ENCODE assay signal across 10 cellular contexts in the genomic region with DNA sequence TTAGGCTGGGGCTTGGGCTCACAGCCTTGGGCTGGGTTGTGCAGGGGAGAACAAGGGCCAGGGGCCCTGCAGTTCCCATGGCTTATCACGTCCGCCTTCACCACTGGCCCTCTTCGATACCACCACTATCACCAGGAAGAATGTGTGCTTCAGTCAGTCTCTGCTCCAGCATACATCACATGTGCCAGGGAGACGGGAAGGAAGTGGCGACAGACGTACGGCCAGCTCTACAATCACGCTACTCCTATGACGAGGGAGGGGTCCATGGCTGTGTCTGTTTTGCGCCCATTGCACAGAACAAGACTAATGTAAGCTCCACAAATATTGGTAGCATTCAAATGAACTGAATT.
A peak's percentile ranks its signal among the peaks of the same experiment; 100 is the strongest.
DNase-seq lines count a peak whose midpoint lies in the region; ATAC-seq and TF ChIP-seq lines count a peak whose summit lies in the region.
"Had no signal": no experiment of that assay in that cellular context is flagged by ENCODE, and none has a peak within 500 bp of the region (broad histone marks: within the 10 kb centered on the region; RNA-seq: fewer than 3 reads in every experiment).

No MANE protein-coding gene starts in this region.

- no peaks in the 10 kb centered on the region for H3K9me3 ChIP-seq in thoracic aorta
- H3K9me3 ChIP-seq: right lobe of liver had no signal

- H4K20me1 ChIP-seq in KMS-11 (ENCODE audit: insufficient read depth): no peaks in the 10 kb centered on the region

- H3K9ac ChIP-seq in KMS-11: peak overlapping the region; percentile 49; the same call in 1 of the 2 replicates

- TF ChIP-seq CTCF in KMS-11 (conservative IDR thresholded peaks at IDR 0.05; ENCODE audit: low read depth, low read length): no peak
- TF ChIP-seq CTCF in brain microvascular endothelial cell (IDR thresholded peaks at IDR 0.05; ENCODE audit: low read depth, low read length, missing control alignments): no peak
- TF ChIP-seq CTCF in thoracic aorta (IDR thresholded peaks at IDR 0.05): no peak

- DNase-seq in brain microvascular endothelial cell (no peak), lung microvascular endothelial cell (ENCODE audit: low read depth in 2 of 2) (peak; percentile 68 to 76), thoracic aorta (ENCODE audit: low spot score) (no peak), nucleus accumbens (lab: John Stamatoyannopoulos, UW) (no peak), head of caudate nucleus (no peak)
- DNase-seq in stimulated activated CD4-positive, alpha-beta T cell treated with anti-CD3 and anti-CD28 coated beads, Interleukin-15, amount 100 ng/mL, for 24 hours: no peak
- DNase-seq: activated CD4-positive, alpha-beta T cell treated with anti-CD3 and anti-CD28 coated beads for 4 hours; activated naive CD4-positive, alpha-beta T cell treated with anti-CD3 and anti-CD28 coated beads, Interleukin-2, amount 10 ng/mL, durations not matched to agents 7 days and 5 days had no signal

- H3K4me3 ChIP-seq in KMS-11 (IDR thresholded peaks at IDR 0.05; ENCODE audit: insufficient read depth, low read depth, low read length) (no peak overlapping the region), brain microvascular endothelial cell (ENCODE audit: low read depth, low read length) (no peak overlapping the region), thoracic aorta (peak overlapping the region; percentile 22)
- H3K4me3 ChIP-seq: right lobe of liver had no signal

- in situ Hi-C loops in brain microvascular endothelial cell (cut with HindIII; ENCODE audit: low pct_ligation_motif_present, low sequenced_read_pairs): no loop called here

- ATAC-seq in thoracic aorta (ENCODE audit: insufficient number of reproducible peaks, low FRiP score, low read depth): no peak

- intact Hi-C loops in head of caudate nucleus (cut with DNase I): no loop called here

- peaks cover 84% of the 10 kb centered on the region for H3K4me1 ChIP-seq in KMS-11 (ENCODE audit: low read depth, poor library complexity, severe bottlenecking)
- peaks cover 25 to 71% of the 10 kb centered on the region in 2 donors for H3K4me1 ChIP-seq in thoracic aorta (ENCODE audit: control insufficient read depth in 1 of 2, low read depth in 2 of 2)

- H3K79me2 ChIP-seq in KMS-11 (ENCODE audit: insufficient read depth, low read depth): peaks cover 3% of the 10 kb centered on the region; the same call in 1 of the 2 replicates

- H3K4me2 ChIP-seq in KMS-11: peak overlapping the region; percentile 74

- no peak overlapping the region for H2AFZ ChIP-seq in KMS-11 (ENCODE audit: low read depth)

- 0 out of 2 replicates have a peak, but pooled peaks cover under 1% of the 10 kb centered on the region for H3K36me3 ChIP-seq in KMS-11 (ENCODE audit: insufficient read depth)
- peaks cover 94% of the 10 kb centered on the region for H3K36me3 ChIP-seq in brain microvascular endothelial cell (replicated peaks)
- peaks cover 35% of the 10 kb centered on the region for H3K36me3 ChIP-seq in thoracic aorta

- no peaks in the 10 kb centered on the region for H3K27me3 ChIP-seq in KMS-11 (ENCODE audit: insufficient read depth, low read depth)
- no peaks in the 10 kb centered on the region for H3K27me3 ChIP-seq in brain microvascular endothelial cell (replicated peaks)
- H3K27me3 ChIP-seq in thoracic aorta (replicated peaks; ENCODE audit: insufficient read depth): no peaks in the 10 kb centered on the region
- H3K27me3 ChIP-seq: right lobe of liver had no signal

- peak overlapping the region; percentile 86 for H3K27ac ChIP-seq in KMS-11
- H3K27ac ChIP-seq in brain microvascular endothelial cell: peak overlapping the region; percentile 68
- peak overlapping the region; percentile 83 to 87 for H3K27ac ChIP-seq in thoracic aorta
- H3K27ac ChIP-seq: right lobe of liver had no signal

Comparison
In these comparisons a context has a peak if more than half of its experiments do, and no peak if none do; other contexts are left out.
1. DNase-seq: peak in lung microvascular endothelial cell (2 of 2); none in brain microvascular endothelial cell (single experiment), thoracic aorta (single experiment), nucleus accumbens (0 of 56), head of caudate nucleus (0 of 42) and stimulated activated CD4-positive, alpha-beta T cell treated with anti-CD3 and anti-CD28 coated beads, Interleukin-15, amount 100 ng/mL, for 24 hours (single experiment).
2. Peak in every context shown above with its lines, with median percentiles within 50 percentile points of each other: H3K27ac ChIP-seq.